In genomic region chr1:162335126-162335525, GRCh38 we compare ENCODE assay signal across 15 cellular contexts. TPM values are rescaled to one million over a fixed set of nuclear protein-coding genes. Genes with fewer than 3 reads are reported as not detected.
"Had no signal": no experiment of that assay in that cellular context is flagged by ENCODE, and none has a peak within 500 bp of the region (broad histone marks: within the 10 kb centered on the region; RNA-seq: fewer than 3 reads in every experiment).

No MANE protein-coding gene starts in this region.

- H3K27me3 ChIP-seq: cardiac muscle cell, esophagus muscularis mucosa, suprapubic skin had no signal

- H3K4me3 ChIP-seq: cardiac muscle cell, esophagus muscularis mucosa, skin epidermis, suprapubic skin had no signal

- H3K4me1 ChIP-seq: esophagus muscularis mucosa had no signal

- H3K9me3 ChIP-seq: esophagus muscularis mucosa, suprapubic skin had no signal

- ATAC-seq: activated T-helper 17 cell treated with anti-CD3 and anti-CD28 coated beads, Interleukin-2, amount 50 U/mL, for 72 hours; stimulated activated naive CD8-positive, alpha-beta T cell treated with anti-CD3 and anti-CD28 coated beads, Interleukin-15, Interleukin-2, amounts not matched to agents 100 U/mL and 50 U/mL, for 24 hours had no signal

- H3K27ac ChIP-seq: cardiac muscle cell, esophagus muscularis mucosa, skin epidermis, suprapubic skin had no signal

- H3K36me3 ChIP-seq: cardiac muscle cell, esophagus muscularis mucosa, suprapubic skin had no signal

- DNase-seq: activated CD4-positive, alpha-beta T cell treated with anti-CD3 and anti-CD28 coated beads for 1 hour; activated CD4-positive, alpha-beta T cell treated with anti-CD3 and anti-CD28 coated beads, Interleukin-2, amount 50 U/mL, for 4 hours; activated naive CD4-positive, alpha-beta T cell treated with Interleukin-2 at 50 U/mL for 16 hours; stimulated activated CD4-positive, alpha-beta T cell treated with anti-CD3 and anti-CD28 coated beads, Interleukin-15, amount 100 ng/mL, for 24 hours; stimulated activated CD4-positive, alpha-beta T cell treated with anti-CD3 and anti-CD28 coated beads, Interleukin-4, amount 100 ng/mL, for 24 hours; stimulated activated naive CD8-positive, alpha-beta T cell treated with anti-CD3 and anti-CD28 coated beads, Interleukin-15, Interleukin-2, amounts not matched to agents 100 U/mL and 50 U/mL, for 24 hours; SW 1271; trophoblast cell had no signal

RNA-seq across cellular contexts. Expression of gene SPATA46, which starts 41.5 kb away (rescaled TPM):
- total RNA-seq: activated T-helper 17 cell treated with anti-CD3 and anti-CD28 coated beads, Interleukin-2, amount 50 U/mL, for 72 hours; cardiac muscle cell; esophagus muscularis mucosa; kidney epithelial cell; lower leg skin; suprapubic skin had no signal
- polyA plus RNA-seq: cardiac muscle cell had no signal

RNA-seq across cellular contexts. Expression of gene C1orf226, which starts 46.4 kb away (rescaled TPM):
- total RNA-seq: activated T-helper 17 cell treated with anti-CD3 and anti-CD28 coated beads, Interleukin-2, amount 50 U/mL, for 72 hours had no signal
